ENCODE assay signal across 11 cellular contexts in genomic region chr13:79749985-79750551, GRCh38.
DNase-seq lines count a peak whose midpoint lies in the region; ATAC-seq and FAIRE-seq lines count a peak whose summit lies in the region.
"Had no signal": no experiment of that assay in that cellular context is flagged by ENCODE, and none has a peak within 500 bp of the region (broad histone marks: within the 10 kb centered on the region; RNA-seq: fewer than 3 reads in every experiment).

No MANE protein-coding gene starts in this region.

- H3K27me3 ChIP-seq in mesenchymal stem cell (ENCODE audit: control insufficient read depth in 1 of 2, insufficient read depth in 1 of 2, low read length in 2 of 2), result no peaks in the 10 kb centered on the region
- H3K27me3 ChIP-seq: BLaER1 treated with 17β-estradiol and CSF1 and Interleukin-3, amounts not matched to agents 10 nM and 100 nM had no signal

- H3K9me3 ChIP-seq in mesenchymal stem cell (ENCODE audit: control insufficient read depth, low read length), result no peaks in the 10 kb centered on the region
- H3K9me3 ChIP-seq: BLaER1 treated with 17β-estradiol and CSF1 and Interleukin-3, amounts not matched to agents 10 nM and 100 nM had no signal

- ATAC-seq in GM21381 (IDR thresholded peaks at IDR 0.05; ENCODE audit: unreplicated experiment), result no peak

- no peak overlapping the region for H2AK5ac ChIP-seq in mesenchymal stem cell (ENCODE audit: low read length, severe bottlenecking)

- no peak overlapping the region for H2AFZ ChIP-seq in mesenchymal stem cell (ENCODE audit: low read depth, low read length)

- no peak overlapping the region for H3K4ac ChIP-seq in mesenchymal stem cell (ENCODE audit: low read depth in 1 of 2, low read length in 2 of 2)

- H4K8ac ChIP-seq in mesenchymal stem cell (ENCODE audit: low read length), result no peak overlapping the region

- H2BK12ac ChIP-seq in mesenchymal stem cell (ENCODE audit: low read length in 2 of 2), result no peak overlapping the region

- peak; percentile 95 for FAIRE-seq in endometrium (lab: Jason Lieb, UNC)

- H2BK120ac ChIP-seq in mesenchymal stem cell (ENCODE audit: low read depth, low read length), result no peak overlapping the region

- no peak overlapping the region for H2BK5ac ChIP-seq in mesenchymal stem cell (ENCODE audit: low read depth, low read length, poor library complexity, severe bottlenecking)

- H4K91ac ChIP-seq in mesenchymal stem cell (ENCODE audit: low read length), result no peak overlapping the region

- H3K4me2 ChIP-seq in mesenchymal stem cell (ENCODE audit: low read length, poor library complexity, severe bottlenecking), result no peak overlapping the region

- H3K36me3 ChIP-seq in mesenchymal stem cell (ENCODE audit: control insufficient read depth in 1 of 2, insufficient read depth in 2 of 2, low read depth in 1 of 2, low read length in 2 of 2), result no peaks in the 10 kb centered on the region
- H3K36me3 ChIP-seq: BLaER1 treated with 17β-estradiol and CSF1 and Interleukin-3, amounts not matched to agents 10 nM and 100 nM had no signal

- peak overlapping the region; percentile 46 for H3K9ac ChIP-seq in mesenchymal stem cell (ENCODE audit: low read length)
- H3K9ac ChIP-seq: BLaER1 treated with 17β-estradiol and CSF1 and Interleukin-3, amounts not matched to agents 10 nM and 100 nM had no signal

- DNase-seq in A172 (ENCODE audit: low spot score) (peak; percentile 78), LHCN-M2 (ENCODE audit: low read depth) (peak; percentile 81), mesenchymal stem cell (peak; percentile 92), HPDE6-E6E7 (ENCODE audit: extremely low spot score) (no peak), GM19240 (ENCODE audit: insufficient read length, low spot score) (no peak), CD1c-positive myeloid dendritic cell (ENCODE audit: extremely low spot score) (no peak)
- DNase-seq: activated CD4-positive, alpha-beta memory T cell treated with anti-CD3 and anti-CD28 coated beads for 36 hours; NCI-H1105 treated with DMSO at 0.1 percent for 48 hours had no signal

- H3K23ac ChIP-seq in mesenchymal stem cell (ENCODE audit: low read length in 2 of 2), result no peak overlapping the region

- WGBS in mesenchymal stem cell, result 0% methylated on average over 3 of the region's 3 CpGs

- H3K4me3 ChIP-seq in mesenchymal stem cell (ENCODE audit: insufficient read depth in 1 of 2, low read depth in 1 of 2, low read length in 2 of 2), result peak overlapping the region in 1 of 2 experiments; percentile 29
- H3K4me3 ChIP-seq: BLaER1 treated with 17β-estradiol and CSF1 and Interleukin-3, amounts not matched to agents 10 nM and 100 nM had no signal

- no peak overlapping the region for H3K14ac ChIP-seq in mesenchymal stem cell (ENCODE audit: low read length in 2 of 2)

- H2BK15ac ChIP-seq in mesenchymal stem cell (ENCODE audit: low read depth, poor library complexity, severe bottlenecking), result no peak overlapping the region

- H3K4me1 ChIP-seq in mesenchymal stem cell (ENCODE audit: control insufficient read depth, insufficient read depth, low read depth, low read length), result peaks cover 2% of the 10 kb centered on the region

- no peak overlapping the region for H3K18ac ChIP-seq in mesenchymal stem cell (ENCODE audit: low read depth in 1 of 2, low read length in 2 of 2)

- H3K79me1 ChIP-seq in mesenchymal stem cell (replicated peaks; ENCODE audit: low read length, poor library complexity, severe bottlenecking), result no peaks in the 10 kb centered on the region

- peak overlapping the region; percentile 92 for H3K27ac ChIP-seq in mesenchymal stem cell (ENCODE audit: low read length, poor library complexity, severe bottlenecking)
- H3K27ac ChIP-seq: BLaER1 treated with 17β-estradiol and CSF1 and Interleukin-3, amounts not matched to agents 10 nM and 100 nM had no signal

Comparison
In these comparisons a context has a peak if more than half of its experiments do, and no peak if none do; other contexts are left out.
1. DNase-seq: peak in A172 (single experiment), LHCN-M2 (single experiment) and mesenchymal stem cell (single experiment); none in HPDE6-E6E7 (single experiment), GM19240 (single experiment) and CD1c-positive myeloid dendritic cell (single experiment).